15 cellular contexts compared by ENCODE assay signal in genomic region chr10:30188567-30189253, GRCh38.
DNase-seq lines count a peak whose midpoint lies in the region; ATAC-seq and TF ChIP-seq lines count a peak whose summit lies in the region.
"Had no signal": no experiment of that assay in that cellular context is flagged by ENCODE, and none has a peak within 500 bp of the region (broad histone marks: within the 10 kb centered on the region; RNA-seq: fewer than 3 reads in every experiment).

No MANE protein-coding gene starts in this region.

- H3K27me3 ChIP-seq in right cardiac atrium (ENCODE audit: control insufficient read depth, insufficient read depth), result no peaks in the 10 kb centered on the region
- H3K27me3 ChIP-seq in neuronal stem cell (ENCODE audit: control insufficient read depth in 3 of 3, insufficient read depth in 3 of 3, low read depth in 1 of 3, low read length in 3 of 3), result no peaks in the 10 kb centered on the region
- no peaks in the 10 kb centered on the region for H3K27me3 ChIP-seq in uterus

- H3K36me3 Mint-ChIP-seq in stimulated activated naive B cell treated with anti-CD40 and anti-IgM and Interleukin-4, amounts not matched to agents 10 μg/mL and 1 μg/mL and 100 μg/mL, for 72 hours, result no peaks in the 10 kb centered on the region
- H3K36me3 Mint-ChIP-seq: CD8-positive, alpha-beta memory T cell had no signal

- DNase-seq in Right ventricle myocardium inferior (ENCODE audit: missing footprints) (no peak), cardiac septum (ENCODE audit: low spot score) (no peak), right cardiac atrium (no peak), neuronal stem cell (ENCODE audit: low spot score) (no peak), uterus (no peak), OCI-LY7 (ENCODE audit: low spot score) (no peak)
- DNase-seq in stimulated activated naive B cell treated with anti-CD40 and anti-IgM and Interleukin-4, amounts not matched to agents 10 μg/mL and 1 μg/mL and 100 μg/mL, for 72 hours, result no peak
- DNase-seq: CD8-positive, alpha-beta memory T cell; foreskin keratinocyte; mesendoderm had no signal

- H3K36me3 ChIP-seq in neuronal stem cell (replicated peaks in 1 of 2; ENCODE audit: control insufficient read depth in 2 of 2, insufficient read depth in 2 of 2, low read length in 2 of 2) (no peaks in the 10 kb centered on the region), uterus (no peaks in the 10 kb centered on the region), OCI-LY7 (ENCODE audit: insufficient read depth, low read length) (no peaks in the 10 kb centered on the region)

- 66% methylated on average over 14 of the region's 14 CpGs for WGBS in right cardiac atrium
- no CpG with 5 or more reads among the region's 14 CpGs for WGBS in neuronal stem cell (ENCODE audit: extremely low coverage in 2 of 2, insufficient read length in 2 of 2, insufficient replicate concordance in 1 of 2), 2 donors

- H2AFZ ChIP-seq in neuronal stem cell (ENCODE audit: low read length) (peak overlapping the region; percentile 72), OCI-LY7 (ENCODE audit: low read length) (no peak overlapping the region)

- no peak overlapping the region for H3K23ac ChIP-seq in neuronal stem cell (ENCODE audit: low read depth, low read length, poor library complexity)

- ATAC-seq in Right ventricle myocardium inferior, result peak; percentile 18
- ATAC-seq in right cardiac atrium, result peak; percentile 9 to 31
- no peak for ATAC-seq in stimulated activated naive B cell treated with anti-CD40 and anti-IgM and Interleukin-4, amounts not matched to agents 10 μg/mL and 1 μg/mL and 100 μg/mL, for 72 hours (replicated peaks)
- ATAC-seq in HG03460 (IDR thresholded peaks at IDR 0.05; ENCODE audit: unreplicated experiment), result no peak
- ATAC-seq: A549, foreskin keratinocyte had no signal

- H3K4me1 ChIP-seq in right cardiac atrium (ENCODE audit: control insufficient read depth, insufficient read depth, low read length) (peaks cover 3% of the 10 kb centered on the region), neuronal stem cell (ENCODE audit: control insufficient read depth in 2 of 2, insufficient read depth in 1 of 2, low read depth in 1 of 2, low read length in 2 of 2) (peaks cover 4 to 15% of the 10 kb centered on the region in 2 donors), uterus (no peaks in the 10 kb centered on the region), OCI-LY7 (ENCODE audit: insufficient read depth, low read length, poor library complexity, severe bottlenecking) (no peaks in the 10 kb centered on the region)
- H3K4me1 ChIP-seq: foreskin keratinocyte had no signal

- H3K9me3 ChIP-seq in right cardiac atrium (ENCODE audit: control insufficient read depth, low read length) (no peaks in the 10 kb centered on the region), neuronal stem cell (replicated peaks in 1 of 2; ENCODE audit: control insufficient read depth in 2 of 2, insufficient read depth in 1 of 2, low read depth in 1 of 2, low read length in 2 of 2) (peaks cover 0 to 8% of the 10 kb centered on the region in 2 donors), uterus (no peaks in the 10 kb centered on the region), OCI-LY7 (ENCODE audit: low read length) (no peaks in the 10 kb centered on the region)
- H3K9me3 ChIP-seq: A549 had no signal

- no peaks in the 10 kb centered on the region for H3K27me3 Mint-ChIP-seq in stimulated activated naive B cell treated with anti-CD40 and anti-IgM and Interleukin-4, amounts not matched to agents 10 μg/mL and 1 μg/mL and 100 μg/mL, for 72 hours
- H3K27me3 Mint-ChIP-seq: central memory CD8-positive, alpha-beta T cell had no signal

- H3K4me3 Mint-ChIP-seq in stimulated activated naive B cell treated with anti-CD40 and anti-IgM and Interleukin-4, amounts not matched to agents 10 μg/mL and 1 μg/mL and 100 μg/mL, for 72 hours, result no peak overlapping the region
- H3K4me3 Mint-ChIP-seq: CD8-positive, alpha-beta memory T cell; central memory CD8-positive, alpha-beta T cell had no signal

- TF ChIP-seq CTCF in uterus (IDR thresholded peaks at IDR 0.05) (no peak), OCI-LY7 (conservative IDR thresholded peaks at IDR 0.05; ENCODE audit: low read length) (no peak)

- peaks cover 5 to 8% of the 10 kb centered on the region in 2 donors for H3K4me1 Mint-ChIP-seq in stimulated activated naive B cell treated with anti-CD40 and anti-IgM and Interleukin-4, amounts not matched to agents 10 μg/mL and 1 μg/mL and 100 μg/mL, for 72 hours

- H3K27ac ChIP-seq in right cardiac atrium (ENCODE audit: low read length) (peak overlapping the region; percentile 80), neuronal stem cell (replicated peaks; ENCODE audit: low read length) (no peak overlapping the region), uterus (peak overlapping the region; percentile 59), OCI-LY7 (ENCODE audit: low read depth, low read length, poor library complexity, severe bottlenecking) (no peak overlapping the region)
- H3K27ac ChIP-seq: A549, foreskin keratinocyte had no signal

- no peak overlapping the region for H3K14ac ChIP-seq in neuronal stem cell (ENCODE audit: low read length)

- intact Hi-C loops in Right ventricle myocardium inferior (cut with DNase I) (loop anchor here (5.0 to 10.0 kb wide), 4 partner anchors 49 to 191 kb away; partner anchors contain the start of gene JCAD), cardiac septum (cut with DNase I) (loop anchor here (5.0 kb wide), 2 partner anchors 131 to 186 kb away; partner anchors contain the start of gene JCAD), right cardiac atrium (cut with DNase I) (loop anchor here in 2 of 4 donors (5.0 to 10.0 kb wide), 2 partner anchors 124 to 161 kb away; no protein-coding TSS in a partner anchor), uterus (cut with DNase I; ENCODE audit: low total_unique reads) (no loop called here), OCI-LY7 (cut with micrococcal nuclease; ENCODE audit: unreplicated experiment) (no loop called here)

- peaks cover 0 to 1% of the 10 kb centered on the region in 2 donors for H3K9me3 Mint-ChIP-seq in stimulated activated naive B cell treated with anti-CD40 and anti-IgM and Interleukin-4, amounts not matched to agents 10 μg/mL and 1 μg/mL and 100 μg/mL, for 72 hours
- H3K9me3 Mint-ChIP-seq: activated T-helper 2 cell treated with anti-CD3 and anti-CD28 coated beads, Interferon-gamma antibody, Interleukin-2, Interleukin-4, amounts not matched to agents 10 μg/mL and 5 μg/mL and 100 μg/mL, durations not matched to agents 14 hours and 24 hours and 36 hours; CD8-positive, alpha-beta memory T cell; central memory CD8-positive, alpha-beta T cell had no signal

- POLR2A ChIA-PET in OCI-LY7 (lab: Charles Lee), result no interaction called here

- CTCF ChIA-PET in OCI-LY7 (lab: Charles Lee; ENCODE audit: unreplicated experiment), result no interaction called here

- H3K27ac Mint-ChIP-seq in stimulated activated naive B cell treated with anti-CD40 and anti-IgM and Interleukin-4, amounts not matched to agents 10 μg/mL and 1 μg/mL and 100 μg/mL, for 72 hours, result no peak overlapping the region
- H3K27ac Mint-ChIP-seq: activated T-helper 2 cell treated with anti-CD3 and anti-CD28 coated beads, Interferon-gamma antibody, Interleukin-2, Interleukin-4, amounts not matched to agents 10 μg/mL and 5 μg/mL and 100 μg/mL, durations not matched to agents 14 hours and 24 hours and 36 hours; CD8-positive, alpha-beta memory T cell had no signal

- no peak for TF ChIP-seq POLR2A in uterus (IDR thresholded peaks at IDR 0.05)

- H3K4me2 ChIP-seq in neuronal stem cell (ENCODE audit: insufficient read depth, low read length, poor library complexity, severe bottlenecking), result no peak overlapping the region
- H3K4me2 ChIP-seq in OCI-LY7 (ENCODE audit: low read length), result no peak overlapping the region
- H3K4me2 ChIP-seq: A549 had no signal

- peak overlapping the region; percentile 55 for H3K18ac ChIP-seq in neuronal stem cell (ENCODE audit: low read length)

- H2BK120ac ChIP-seq in neuronal stem cell (ENCODE audit: low read depth, low read length), result no peak overlapping the region

- H3K4me3 ChIP-seq in right cardiac atrium (ENCODE audit: low read length) (no peak overlapping the region), neuronal stem cell (ENCODE audit: low read length in 2 of 2) (no peak overlapping the region), uterus (no peak overlapping the region), OCI-LY7 (ENCODE audit: low read depth, low read length, poor library complexity, severe bottlenecking) (no peak overlapping the region)
- H3K4me3 ChIP-seq: A549, skin epidermis had no signal

- peak overlapping the region; percentile 35 for H2BK12ac ChIP-seq in neuronal stem cell (ENCODE audit: low read length)

- no peak overlapping the region for H4K8ac ChIP-seq in neuronal stem cell (ENCODE audit: low read depth, low read length)

- H2AK5ac ChIP-seq in neuronal stem cell (ENCODE audit: low read depth, low read length), result peak overlapping the region; percentile 49

- no peaks in the 10 kb centered on the region for H3K9me2 ChIP-seq in OCI-LY7 (ENCODE audit: insufficient read depth, low read length)

- no peak overlapping the region for H3K9ac ChIP-seq in neuronal stem cell (ENCODE audit: low read depth, low read length, poor library complexity)

- no peak overlapping the region for H4K91ac ChIP-seq in neuronal stem cell (ENCODE audit: low read depth, low read length, poor library complexity)

- H3K79me1 ChIP-seq in neuronal stem cell (ENCODE audit: low read depth, low read length), result no peaks in the 10 kb centered on the region

- no peaks in the 10 kb centered on the region for H4K20me1 ChIP-seq in OCI-LY7 (ENCODE audit: insufficient read depth, low read length)

- no peak overlapping the region for H2BK15ac ChIP-seq in neuronal stem cell (ENCODE audit: low read length)

- no peak overlapping the region for H3K4ac ChIP-seq in neuronal stem cell (ENCODE audit: low read length)

- no peaks in the 10 kb centered on the region for H3K79me2 ChIP-seq in OCI-LY7 (ENCODE audit: insufficient read depth, low read depth, low read length)

- no TSS peak for BruUV-seq in OCI-LY7 (replicated peaks; lab: Mats Ljungman, UMichigan)

- no peak overlapping the region for H2BK5ac ChIP-seq in neuronal stem cell (ENCODE audit: low read length)

Comparison
In these comparisons a context has a peak if more than half of its experiments do, and no peak if none do; other contexts are left out.
1. ATAC-seq: peak in Right ventricle myocardium inferior (single experiment) and right cardiac atrium (2 of 2); none in stimulated activated naive B cell treated with anti-CD40 and anti-IgM and Interleukin-4, amounts not matched to agents 10 μg/mL and 1 μg/mL and 100 μg/mL, for 72 hours (0 of 2) and HG03460 (single experiment).
2. H3K27ac ChIP-seq: peak in right cardiac atrium (single experiment) and uterus (2 of 2); none in neuronal stem cell (single experiment) and OCI-LY7 (single experiment).
3. intact Hi-C loops: an anchor here in Right ventricle myocardium inferior (5.0 to 10.0 kb wide) and cardiac septum (5.0 kb wide); none called in uterus and OCI-LY7.